17 cellular contexts compared by ENCODE assay signal in genomic region chr20:37725165-37725564, GRCh38. TPM values are rescaled to one million over a fixed set of nuclear protein-coding genes. Genes with fewer than 3 reads are reported as not detected.
DNase-seq lines count a peak whose midpoint lies in the region; ATAC-seq and TF ChIP-seq lines count a peak whose summit lies in the region.
"Had no signal": no experiment of that assay in that cellular context is flagged by ENCODE, and none has a peak within 500 bp of the region (broad histone marks: within the 10 kb centered on the region; RNA-seq: fewer than 3 reads in every experiment).

No MANE protein-coding gene starts in this region.

- ATAC-seq in left lobe of liver (peak; percentile 55), right lobe of liver (peak; percentile 38 to 65 (median 57)), GM21515 (IDR thresholded peaks at IDR 0.05; ENCODE audit: unreplicated experiment) (no peak)
- ATAC-seq: HCT116 had no signal

- no peak for TF ChIP-seq POLR2A in right lobe of liver (IDR thresholded peaks at IDR 0.05)

- H3K4me3 ChIP-seq in right lobe of liver: no peak overlapping the region
- no peak overlapping the region for H3K4me3 ChIP-seq in ascending aorta
- H3K4me3 ChIP-seq: BLaER1, GM23248 had no signal

- intact Hi-C loops in right lobe of liver (cut with DNase I) (no loop called here), ascending aorta (cut with DNase I) (no loop called here)

- H3K4me1 ChIP-seq in right lobe of liver: peaks cover 0 to 58% (median 19%) of the 10 kb centered on the region in 4 donors
- no peaks in the 10 kb centered on the region for H3K4me1 ChIP-seq in ascending aorta
- H3K4me1 ChIP-seq: BLaER1 had no signal

- TF ChIP-seq CTCF in right lobe of liver (IDR thresholded peaks at IDR 0.05) (no peak), ascending aorta (IDR thresholded peaks at IDR 0.05) (no peak)

- H3K9me3 ChIP-seq in right lobe of liver: no peaks in the 10 kb centered on the region
- H3K9me3 ChIP-seq in ascending aorta: no peaks in the 10 kb centered on the region

- DNase-seq in amniotic epithelial cell (ENCODE audit: low read depth) (peak; percentile 21), left lobe of liver (ENCODE audit: low spot score) (peak; percentile 73), right lobe of liver (peak; percentile 49 to 76 (median 69)), ascending aorta (ENCODE audit: low spot score in 2 of 2) (no peak), NCI-H345 (lab: John Stamatoyannopoulos, UW) (no peak)
- DNase-seq: CD4-positive, CD25-positive, alpha-beta regulatory T cell; CD8-positive, alpha-beta memory T cell; DMS 273 treated with DMSO at 0.1 percent for 48 hours; DMS79; EL; GF-D8; GM23248; H9 had no signal

- 31% methylated on average over 5 of the region's 7 CpGs for WGBS in right lobe of liver (ENCODE audit: insufficient coverage, low coverage, low lambda C conversion rate, missing lambda C conversion rate)

- H3K27ac ChIP-seq in right lobe of liver: peak overlapping the region in 2 of 3 donors; percentile 20 to 52
- no peak overlapping the region for H3K27ac ChIP-seq in ascending aorta
- H3K27ac ChIP-seq: BLaER1, C4-2B, GM23248 had no signal

- H3K27me3 ChIP-seq in right lobe of liver (no peaks in the 10 kb centered on the region), ascending aorta (no peaks in the 10 kb centered on the region)
- H3K27me3 ChIP-seq: BLaER1 had no signal

- H3K36me3 ChIP-seq in right lobe of liver (no peaks in the 10 kb centered on the region), ascending aorta (no peaks in the 10 kb centered on the region)

RNA-seq across cellular contexts. Expression of gene CTNNBL1, which starts 31.3 kb away (rescaled TPM):
- 41.4 TPM for total RNA-seq in left lobe of liver
- 10 to 100 TPM; 16.3 to 41.8 (median 28.8) TPM for total RNA-seq in right lobe of liver
- total RNA-seq in ascending aorta: 33.3 TPM

Comparison
In these comparisons a context has a peak if more than half of its experiments do, and no peak if none do; other contexts are left out.
1. DNase-seq: peak in amniotic epithelial cell (single experiment), left lobe of liver (single experiment) and right lobe of liver (3 of 3); none in ascending aorta (0 of 2) and NCI-H345 (single experiment).
2. H3K27ac ChIP-seq: peak in right lobe of liver (2 of 3); none in ascending aorta (0 of 2).